Comparison of ENCODE assay signal across 20 cellular contexts in the genomic region with DNA sequence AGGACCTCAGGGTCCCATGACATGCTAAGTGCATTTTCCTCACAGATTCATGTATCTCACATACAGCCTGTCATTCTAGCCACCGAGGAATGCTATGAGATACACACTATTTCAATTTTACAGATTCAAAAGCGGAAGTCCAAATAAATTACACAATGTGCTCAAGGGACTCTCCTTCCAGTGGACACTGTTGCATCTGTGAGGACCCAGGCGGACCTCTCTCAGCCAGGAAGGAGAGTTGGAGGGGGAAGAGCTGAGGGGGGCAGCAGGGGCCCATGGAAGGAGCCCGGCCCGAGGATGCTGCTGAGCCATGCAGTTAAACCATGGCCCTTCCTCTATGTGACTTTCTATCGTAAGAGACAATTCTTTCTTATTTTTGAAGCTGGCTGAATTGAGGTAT.
DNase-seq lines count a peak whose midpoint lies in the region; ATAC-seq and TF ChIP-seq lines count a peak whose summit lies in the region.
"Had no signal": no experiment of that assay in that cellular context is flagged by ENCODE, and none has a peak within 500 bp of the region (broad histone marks: within the 10 kb centered on the region; RNA-seq: fewer than 3 reads in every experiment).

No MANE protein-coding gene starts in this region.

- H3K4me3 Mint-ChIP-seq in activated CD4-positive, alpha-beta memory T cell treated with anti-CD3 and anti-CD28 coated beads for 36 hours: no peak overlapping the region
- H3K4me3 Mint-ChIP-seq: activated naive CD4-positive, alpha-beta T cell treated with anti-CD3 and anti-CD28 coated beads, Interleukin-2, amount 10 ng/mL, durations not matched to agents 7 days and 5 days had no signal

- no peaks in the 10 kb centered on the region for H3K27me3 Mint-ChIP-seq in activated CD4-positive, alpha-beta memory T cell treated with anti-CD3 and anti-CD28 coated beads for 36 hours
- H3K27me3 Mint-ChIP-seq: activated naive CD4-positive, alpha-beta T cell treated with anti-CD3 and anti-CD28 coated beads, Interleukin-2, amount 10 ng/mL, durations not matched to agents 7 days and 5 days had no signal

- H3K36me3 ChIP-seq in lung (ENCODE audit: control insufficient read depth in 2 of 2, insufficient read depth in 2 of 2, low read length in 2 of 2): peaks cover 0 to 7% of the 10 kb centered on the region in 2 donors
- H3K36me3 ChIP-seq: ovary had no signal

- no peak overlapping the region for H3K27ac ChIP-seq in lung (ENCODE audit: low read depth in 1 of 2, low read length in 1 of 2)
- H3K27ac ChIP-seq: body of pancreas, left ventricle myocardium inferior, ovary, Peyer's patch had no signal

- peaks cover 84% of the 10 kb centered on the region for H3K4me1 Mint-ChIP-seq in activated CD4-positive, alpha-beta memory T cell treated with anti-CD3 and anti-CD28 coated beads for 36 hours (ENCODE audit: low read depth)

- no peak overlapping the region for H3K27ac Mint-ChIP-seq in activated CD4-positive, alpha-beta memory T cell treated with anti-CD3 and anti-CD28 coated beads for 36 hours
- H3K27ac Mint-ChIP-seq: activated naive CD4-positive, alpha-beta T cell treated with anti-CD3 and anti-CD28 coated beads, Interleukin-2, amount 10 ng/mL, durations not matched to agents 7 days and 5 days had no signal

- no peak for DNase-seq in AG04449 (ENCODE audit: low read depth, low spot score)
- DNase-seq in D341Med (ENCODE audit: low spot score): peak; percentile 13
- DNase-seq in activated CD4-positive, alpha-beta memory T cell treated with anti-CD3 and anti-CD28 coated beads for 36 hours: peak; percentile 2
- peak; percentile 14 for DNase-seq in lung (ENCODE audit: low spot score)
- DNase-seq in A172 (ENCODE audit: low spot score): no peak
- DNase-seq: activated CD4-positive, alpha-beta T cell treated with anti-CD3 and anti-CD28 coated beads, Interleukin-2, amount 50 U/mL, for 4 hours; activated naive CD4-positive, alpha-beta T cell treated with anti-CD3 and anti-CD28 coated beads, Interleukin-2, amount 10 ng/mL, durations not matched to agents 7 days and 5 days; AML-193; body of pancreas; Calu3; dermis blood vessel endothelial cell; erythroblast; KBM-7; left ventricle myocardium inferior; NCI-H2171; NCI-H748 treated with DMSO at 0.1 percent for 48 hours; ovary had no signal

- CTCF ChIA-PET in AG04449 (lab: Yijun Ruan, JAX): interaction anchor here (1.0 to 1.5 kb wide), 3 partner anchors 11 to 37 kb away, joined by 3 to 4 read pairs (median 4); no protein-coding TSS in a partner anchor
- CTCF ChIA-PET in activated CD4-positive, alpha-beta memory T cell treated with anti-CD3 and anti-CD28 coated beads for 36 hours (lab: Charles Lee): interaction anchor here (1.8 kb wide), 1 partner anchor 115 kb away, joined by 10 read pairs; no protein-coding TSS in a partner anchor

- ATAC-seq in lung (ENCODE audit: insufficient read depth, low FRiP score) (no peak), HG03135 (IDR thresholded peaks at IDR 0.05; ENCODE audit: unreplicated experiment) (no peak), GM21381 (IDR thresholded peaks at IDR 0.05; ENCODE audit: unreplicated experiment) (no peak)
- ATAC-seq: body of pancreas had no signal

- H3K4me1 ChIP-seq in lung (ENCODE audit: control insufficient read depth in 2 of 2, insufficient read depth in 2 of 2, low read length in 2 of 2): no peaks in the 10 kb centered on the region
- H3K4me1 ChIP-seq: body of pancreas, Peyer's patch had no signal

- H3K9me3 ChIP-seq in lung (ENCODE audit: control insufficient read depth in 2 of 2, insufficient read depth in 1 of 2, low read length in 1 of 2): no peaks in the 10 kb centered on the region
- H3K9me3 ChIP-seq: body of pancreas, left ventricle myocardium inferior, ovary, Peyer's patch had no signal

- peak overlapping the region; percentile 16 for H3K4me3 ChIP-seq in AG04449 (ENCODE audit: low read depth, low read length)
- no peak overlapping the region for H3K4me3 ChIP-seq in lung
- H3K4me3 ChIP-seq: body of pancreas, left ventricle myocardium inferior, ovary, Peyer's patch had no signal

- peaks cover 19% of the 10 kb centered on the region for H3K36me3 Mint-ChIP-seq in activated CD4-positive, alpha-beta memory T cell treated with anti-CD3 and anti-CD28 coated beads for 36 hours

- POLR2A ChIA-PET in AG04449 (lab: Yijun Ruan, JAX): no interaction called here
- POLR2A ChIA-PET in activated CD4-positive, alpha-beta memory T cell treated with anti-CD3 and anti-CD28 coated beads for 36 hours (lab: Charles Lee): no interaction called here

- no peaks in the 10 kb centered on the region for H3K27me3 ChIP-seq in lung (ENCODE audit: control insufficient read depth, insufficient read depth)
- H3K27me3 ChIP-seq: body of pancreas, ovary, Peyer's patch had no signal

- 83 to 84% methylated on average over 6 of the region's 6 CpGs for WGBS in lung, 2 donors

- intact Hi-C loops in activated CD4-positive, alpha-beta memory T cell treated with anti-CD3 and anti-CD28 coated beads for 36 hours (cut with micrococcal nuclease): no loop called here

- H3K9me3 Mint-ChIP-seq in activated CD4-positive, alpha-beta memory T cell treated with anti-CD3 and anti-CD28 coated beads for 36 hours: no peaks in the 10 kb centered on the region
- H3K9me3 Mint-ChIP-seq: activated naive CD4-positive, alpha-beta T cell treated with anti-CD3 and anti-CD28 coated beads, Interleukin-2, amount 10 ng/mL, durations not matched to agents 7 days and 5 days had no signal

- TF ChIP-seq CTCF in AG04449 (IDR thresholded peaks at IDR 0.05; ENCODE audit: insufficient read depth, low read length, missing control alignments) (no peak), lung (IDR thresholded peaks at IDR 0.05; ENCODE audit: control extremely low read depth, extremely low read depth) (no peak)

Comparison
In these comparisons a context has a peak if more than half of its experiments do, and no peak if none do; other contexts are left out.
1. DNase-seq: peak in D341Med (single experiment), activated CD4-positive, alpha-beta memory T cell treated with anti-CD3 and anti-CD28 coated beads for 36 hours (single experiment) and lung (single experiment); none in AG04449 (single experiment) and A172 (single experiment).